In genomic region chr6:134176283-134176975, GRCh38 we compare ENCODE assay signal across 8 cellular contexts.
DNase-seq lines count a peak whose midpoint lies in the region; ATAC-seq and TF ChIP-seq lines count a peak whose summit lies in the region.

No MANE protein-coding gene starts in this region.

- no TSS peak for BruUV-seq in HCT116 (replicated peaks; lab: Mats Ljungman, UMichigan)

- POLR2A ChIA-PET in HCT116 (lab: Charles Lee) = no interaction called here

- H3K36me3 ChIP-seq in HCT116 (ENCODE audit: control insufficient read depth in 1 of 2, insufficient read depth in 2 of 2, low read length in 2 of 2) = peaks cover 0 to 4% of the 10 kb centered on the region in 2 experiments; a peak in 1 of 4 replicates
- peaks cover 30% of the 10 kb centered on the region for H3K36me3 ChIP-seq in osteoblast (ENCODE audit: insufficient read depth, low read length)

- ATAC-seq in HCT116 (no peak), GM21528 (IDR thresholded peaks at IDR 0.05; ENCODE audit: low FRiP score, unreplicated experiment) (no peak), HG03039 (IDR thresholded peaks at IDR 0.05; ENCODE audit: unreplicated experiment) (no peak)

- no peak for TF ChIP-seq RAD21 in HCT116 (IDR thresholded peaks at IDR 0.05; ENCODE audit: low read depth)

- H3K27me3 Mint-ChIP-seq in activated naive CD8-positive, alpha-beta T cell treated with anti-CD3 and anti-CD28 coated beads for 36 hours = no peaks in the 10 kb centered on the region

- H3K4me3 ChIP-seq in HCT116 (replicated peaks in 1 of 2; ENCODE audit: low read depth in 1 of 2, low read length in 2 of 2) (no peak overlapping the region), osteoblast (ENCODE audit: insufficient read depth, low read length) (peak overlapping the region; percentile 89)

- H3K27me3 ChIP-seq in HCT116 (ENCODE audit: insufficient read depth, low read length) = no peaks in the 10 kb centered on the region
- H3K27me3 ChIP-seq in osteoblast (ENCODE audit: insufficient read depth, low read length) = no peaks in the 10 kb centered on the region

- H3K4me1 ChIP-seq in HCT116 (ENCODE audit: control insufficient read depth in 1 of 2, insufficient read depth in 2 of 2, low read length in 2 of 2) (peaks cover 8 to 21% of the 10 kb centered on the region in 2 experiments), osteoblast (ENCODE audit: insufficient read depth, low read length) (peaks cover 39% of the 10 kb centered on the region)

- H3K27ac ChIP-seq in HCT116 (ENCODE audit: low read depth, low read length) = no peak overlapping the region; the same call in 1 of the 2 replicates
- H3K27ac ChIP-seq in osteoblast (ENCODE audit: low read depth, low read length) = peak overlapping the region; percentile 96

- no peaks in the 10 kb centered on the region for H3K9me3 Mint-ChIP-seq in activated naive CD8-positive, alpha-beta T cell treated with anti-CD3 and anti-CD28 coated beads for 36 hours

- H3K79me2 ChIP-seq in HCT116 (ENCODE audit: insufficient read depth, low read length) (no peaks in the 10 kb centered on the region), osteoblast (ENCODE audit: insufficient read depth, low read length) (peaks cover 32% of the 10 kb centered on the region)

- peak overlapping the region; percentile 99 for H3K27ac Mint-ChIP-seq in activated naive CD8-positive, alpha-beta T cell treated with anti-CD3 and anti-CD28 coated beads for 36 hours

- intact Hi-C loops in HCT116 (cut with micrococcal nuclease) (loop anchor here (10.0 kb wide), 1 partner anchor 358 kb away; no protein-coding TSS in a partner anchor), cardiac septum (cut with DNase I) (loop anchor here (5.0 to 10.0 kb wide), 3 partner anchors 268 to 356 kb away; no protein-coding TSS in a partner anchor)

- peaks cover 47% of the 10 kb centered on the region for H3K4me1 Mint-ChIP-seq in activated naive CD8-positive, alpha-beta T cell treated with anti-CD3 and anti-CD28 coated beads for 36 hours

- no peak overlapping the region for H2AFZ ChIP-seq in HCT116 (ENCODE audit: low read depth, low read length, poor library complexity, severe bottlenecking)
- H2AFZ ChIP-seq in osteoblast (ENCODE audit: low read length) = peak overlapping the region; percentile 75

- DNase-seq in HCT116 (ENCODE audit: low read depth, low spot score) (no peak), cardiac septum (ENCODE audit: low spot score) (peak; percentile 84), osteoblast (ENCODE audit: insufficient read length, low spot score, missing footprints) (peak; percentile 81), NCI-H69 (lab: John Stamatoyannopoulos, UW) (no peak), AG08395 (ENCODE audit: low spot score) (no peak)
- DNase-seq in activated naive CD8-positive, alpha-beta T cell treated with anti-CD3 and anti-CD28 coated beads for 36 hours = peak; percentile 23

- H3K4me3 Mint-ChIP-seq in activated naive CD8-positive, alpha-beta T cell treated with anti-CD3 and anti-CD28 coated beads for 36 hours = peak overlapping the region; percentile 99

- H4K20me1 ChIP-seq in HCT116 (ENCODE audit: insufficient read depth) (no peaks in the 10 kb centered on the region), osteoblast (ENCODE audit: insufficient read depth, low read length) (peaks cover 27% of the 10 kb centered on the region)

- no peak for TF ChIP-seq POLR2A in HCT116 (IDR thresholded peaks at IDR 0.05; ENCODE audit: borderline replicate concordance, extremely low read depth, insufficient read depth, insufficient read length)

- no peaks in the 10 kb centered on the region for H3K9me2 ChIP-seq in HCT116 (ENCODE audit: insufficient read depth)

- CTCF ChIA-PET in HCT116 (lab: Charles Lee) = no interaction called here

- H3K4me2 ChIP-seq in HCT116 (ENCODE audit: low read length) = peak overlapping the region; percentile 79; the same call in 1 of the 2 replicates
- H3K4me2 ChIP-seq in osteoblast (ENCODE audit: insufficient read depth, low read length) = peak overlapping the region; percentile 85

- H3K36me3 Mint-ChIP-seq in activated naive CD8-positive, alpha-beta T cell treated with anti-CD3 and anti-CD28 coated beads for 36 hours = peaks cover 40% of the 10 kb centered on the region

- H3K9ac ChIP-seq in HCT116 (ENCODE audit: low read length) = no peak overlapping the region

- H3K9me3 ChIP-seq in HCT116 (ENCODE audit: control insufficient read depth in 1 of 2, insufficient read depth in 1 of 2, low read depth in 1 of 2, low read length in 2 of 2) = no peaks in the 10 kb centered on the region
- H3K9me3 ChIP-seq in osteoblast (ENCODE audit: low read depth, low read length) = no peaks in the 10 kb centered on the region

- TF ChIP-seq CTCF in HCT116 (IDR thresholded peaks at IDR 0.05 in 2 of 3, conservative IDR thresholded peaks at IDR 0.05 in 1 of 3; ENCODE audit: borderline replicate concordance in 1 of 3, insufficient read depth in 1 of 3, low read depth in 2 of 3, low read length in 2 of 3) (no peak), osteoblast (IDR thresholded peaks at IDR 0.05; ENCODE audit: extremely low read depth, low read depth, low read length) (no peak)

- RAD21 ChIA-PET in HCT116 (lab: Charles Lee; ENCODE audit: low non-redundant PET in 1 of 2, low total read pairs in 2 of 2, uncharacterized antibody in 2 of 2, unreplicated experiment in 2 of 2) = no interaction called here

TF ChIP-seq in HCT116, 20 proteins besides CTCF, POLR2A, EP300 and RAD21:
- TF ChIP-seq TCF7L2 (IDR thresholded peaks at IDR 0.05; ENCODE audit: borderline replicate concordance, extremely low read depth, insufficient read depth, insufficient read length) (no peak), SIN3A (IDR thresholded peaks at IDR 0.05; ENCODE audit: low read depth) (no peak), ZFX (IDR thresholded peaks at IDR 0.05) (no peak), ZBTB33 (IDR thresholded peaks at IDR 0.05; ENCODE audit: extremely low read depth, insufficient replicate concordance, low read length) (no peak), REST (IDR thresholded peaks at IDR 0.05; ENCODE audit: low read depth) (no peak), JUND (IDR thresholded peaks at IDR 0.05) (no peak), YY1 (IDR thresholded peaks at IDR 0.05; ENCODE audit: extremely low read depth, insufficient replicate concordance, low read depth, low read length) (no peak), ATF3 (IDR thresholded peaks at IDR 0.05) (no peak), POLR2AphosphoS5 (IDR thresholded peaks at IDR 0.05; ENCODE audit: low read depth, low read length) (no peak), EZH2phosphoT487 (IDR thresholded peaks at IDR 0.05; ENCODE audit: borderline replicate concordance) (no peak), FOSL1 (IDR thresholded peaks at IDR 0.05; ENCODE audit: low read depth) (no peak), SP1 (IDR thresholded peaks at IDR 0.05; ENCODE audit: low read depth) (no peak), ELF1 (IDR thresholded peaks at IDR 0.05; ENCODE audit: borderline replicate concordance, low read depth) (no peak), CEBPB (IDR thresholded peaks at IDR 0.05; ENCODE audit: low read depth) (no peak), ZNF274 (IDR thresholded peaks at IDR 0.05; ENCODE audit: low read depth, low read length) (no peak), SRF (IDR thresholded peaks at IDR 0.05; ENCODE audit: low read depth) (no peak), EZH2 (IDR thresholded peaks at IDR 0.05) (no peak)

Comparison
In these comparisons a context has a peak if more than half of its experiments do, and no peak if none do; other contexts are left out.
1. DNase-seq: peak in activated naive CD8-positive, alpha-beta T cell treated with anti-CD3 and anti-CD28 coated beads for 36 hours (single experiment), cardiac septum (single experiment) and osteoblast (single experiment); none in HCT116 (single experiment), NCI-H69 (single experiment) and AG08395 (single experiment).